Comparison of ENCODE assay signal across 8 cellular contexts in genomic region chr11:47415949-47416472, GRCh38. TPM values are rescaled to one million over a fixed set of nuclear protein-coding genes. Genes with fewer than 3 reads are reported as not detected.
A peak's percentile ranks its signal among the peaks of the same experiment; 100 is the strongest.
DNase-seq lines count a peak whose midpoint lies in the region; ATAC-seq, FAIRE-seq and TF ChIP-seq lines count a peak whose summit lies in the region.

No MANE protein-coding gene starts in this region.

- peaks cover 7% of the 10 kb centered on the region; the same call in 1 of the 2 replicates for H3K4me1 ChIP-seq in HUES48 (ENCODE audit: control insufficient read depth, insufficient read depth, low read length)
- H3K4me1 ChIP-seq in lung (ENCODE audit: control insufficient read depth in 2 of 2, insufficient read depth in 2 of 2, low read length in 2 of 2): peaks cover 0 to 17% of the 10 kb centered on the region in 2 donors
- no peaks in the 10 kb centered on the region for H3K4me1 ChIP-seq in small intestine (ENCODE audit: control insufficient read depth in 2 of 2, insufficient read depth in 1 of 2, low read depth in 1 of 2, low read length in 1 of 2)

- WGBS in lung, 2 donors: 28 to 40% methylated on average over 13 of the region's 13 CpGs
- 29 to 39% (median 32%) methylated on average over 13 of the region's 13 CpGs for WGBS in small intestine, 3 donors

- TF ChIP-seq CTCF in 22Rv1 (IDR thresholded peaks at IDR 0.05): no peak
- no peak for TF ChIP-seq CTCF in lung (IDR thresholded peaks at IDR 0.05; ENCODE audit: control extremely low read depth, extremely low read depth)

- peak overlapping the region; percentile 44 for H3K27ac ChIP-seq in 22Rv1
- peak overlapping the region; percentile 73 for H3K27ac ChIP-seq in HUES48 (ENCODE audit: low read depth, low read length)
- H3K27ac ChIP-seq in lung (ENCODE audit: low read depth in 1 of 2, low read length in 1 of 2): peak overlapping the region; percentile 71 to 92
- peak overlapping the region in 1 of 2 donors; percentile 83 for H3K27ac ChIP-seq in small intestine (ENCODE audit: low read depth in 1 of 2, low read length in 1 of 2)

- ATAC-seq in lung (ENCODE audit: insufficient read depth, low FRiP score): peak; percentile 84
- ATAC-seq in HG02870 (IDR thresholded peaks at IDR 0.05; ENCODE audit: unreplicated experiment): no peak

- H3K27me3 ChIP-seq in HUES48 (ENCODE audit: control insufficient read depth, insufficient read depth, low read length) (no peaks in the 10 kb centered on the region), lung (ENCODE audit: control insufficient read depth, insufficient read depth) (no peaks in the 10 kb centered on the region), small intestine (ENCODE audit: control insufficient read depth in 2 of 2, insufficient read depth in 2 of 2, low read length in 2 of 2) (no peaks in the 10 kb centered on the region)

- no peak for FAIRE-seq in small intestine (lab: Jason Lieb, UNC)

- no peak overlapping the region for H3K9ac ChIP-seq in HUES48 (ENCODE audit: low read depth, low read length)

- peak; percentile 45 for DNase-seq in cerebellum (ENCODE audit: low spot score)
- DNase-seq in lung (ENCODE audit: low spot score): peak; percentile 94
- DNase-seq in NCI-H524 treated with DMSO at 0.1 percent for 48 hours (lab: John Stamatoyannopoulos, UW): no peak
- DNase-seq in UCSD-AML1 (lab: John Stamatoyannopoulos, UW; ENCODE audit: unreplicated experiment): no peak
- no peak for DNase-seq in small intestine

- H3K4me3 ChIP-seq in HUES48 (ENCODE audit: low read depth, low read length) (no peak overlapping the region), lung (no peak overlapping the region), small intestine (ENCODE audit: low read depth in 1 of 2, low read length in 2 of 2) (no peak overlapping the region)

- peaks cover 48% of the 10 kb centered on the region for H3K36me3 ChIP-seq in HUES48 (ENCODE audit: control insufficient read depth, insufficient read depth, low read length)
- H3K36me3 ChIP-seq in lung (ENCODE audit: control insufficient read depth in 2 of 2, insufficient read depth in 2 of 2, low read length in 2 of 2): peaks cover 9 to 60% of the 10 kb centered on the region in 2 donors
- peaks cover 9 to 18% of the 10 kb centered on the region in 2 donors for H3K36me3 ChIP-seq in small intestine (ENCODE audit: control insufficient read depth in 2 of 2, insufficient read depth in 2 of 2, low read length in 2 of 2)

- H3K9me3 ChIP-seq in HUES48 (ENCODE audit: control insufficient read depth, insufficient read depth, low read length) (no peaks in the 10 kb centered on the region), lung (ENCODE audit: control insufficient read depth in 2 of 2, insufficient read depth in 1 of 2, low read length in 1 of 2) (peaks cover 0 to 2% of the 10 kb centered on the region in 2 donors), small intestine (ENCODE audit: control insufficient read depth, low read depth) (no peaks in the 10 kb centered on the region)

RNA-seq across cellular contexts. Expression of gene SLC39A13, which starts 7.6 kb away (rescaled TPM):
- total RNA-seq in cerebellum: 10.7 TPM
- 10 to 100 TPM; 31.8 to 83.8 TPM for total RNA-seq in lung
- 10 to 100 TPM; 67.5 to 82.2 TPM for polyA plus RNA-seq in lung
- polyA plus RNA-seq in small intestine: 10 to 100 TPM in 1 of 3 donors, 1 to 10 TPM in 2; 7.8 to 30.9 (median 10.0) TPM

RNA-seq across cellular contexts. Expression of gene PSMC3, which starts 10.2 kb away (rescaled TPM):
- total RNA-seq in cerebellum (55.3 TPM), lung (100 to 1,000 TPM in 1 of 2 donors, 10 to 100 TPM in 1; 61.6 to 137 TPM)
- polyA plus RNA-seq in lung (100 to 1,000 TPM; 145 to 192 TPM), small intestine (100 to 1,000 TPM; 103 to 156 (median 104) TPM)

RNA-seq across cellular contexts. Expression of gene RAPSN, which starts 32.9 kb away (rescaled TPM):
- total RNA-seq in cerebellum (not detected), lung (1 to 10 TPM in 1 of 2 donors, not detected in 1; 1.5 TPM)
- polyA plus RNA-seq in lung (under 1 TPM; 0.38 to 0.49 TPM), small intestine (under 1 TPM; 0.36 to 0.89 (median 0.81) TPM)

RNA-seq across cellular contexts. Expression of gene SPI1, which starts 37.7 kb away (rescaled TPM):
- 1.2 TPM for total RNA-seq in cerebellum
- 100 to 1,000 TPM in 1 of 2 donors, 10 to 100 TPM in 1; 27.6 to 188 TPM for total RNA-seq in lung
- 100 to 1,000 TPM; 123 to 344 TPM for polyA plus RNA-seq in lung
- 10 to 100 TPM in 2 of 3 donors, 1 to 10 TPM in 1; 3.4 to 25.4 (median 13.6) TPM for polyA plus RNA-seq in small intestine

Comparison
In these comparisons a context has a peak if more than half of its experiments do, and no peak if none do; other contexts are left out.
1. DNase-seq: peak in cerebellum (single experiment) and lung (single experiment); none in NCI-H524 treated with DMSO at 0.1 percent for 48 hours (single experiment), UCSD-AML1 (single experiment) and small intestine (single experiment).